ENCODE assay signal across 23 cellular contexts in the genomic region with DNA sequence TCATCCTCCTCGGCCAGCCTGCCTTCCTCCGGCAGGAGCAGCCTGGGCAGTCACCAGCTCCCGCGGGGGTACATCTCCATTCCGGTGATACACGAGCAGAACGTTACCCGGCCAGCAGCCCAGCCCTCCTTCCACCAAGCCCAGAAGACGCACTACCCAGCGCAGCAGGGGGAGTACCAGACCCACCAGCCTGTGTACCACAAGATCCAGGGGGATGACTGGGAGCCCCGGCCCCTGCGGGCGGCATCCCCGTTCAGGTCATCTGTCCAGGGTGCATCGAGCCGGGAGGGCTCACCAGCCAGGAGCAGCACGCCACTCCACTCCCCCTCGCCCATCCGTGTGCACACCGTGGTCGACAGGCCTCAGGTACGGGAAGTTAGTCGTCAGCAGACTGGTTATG.
"Had no signal": no experiment of that assay in that cellular context is flagged by ENCODE, and none has a peak within 500 bp of the region (broad histone marks: within the 10 kb centered on the region; RNA-seq: fewer than 3 reads in every experiment).

No MANE protein-coding gene starts in this region.

- ATAC-seq: activated CD8-positive, alpha-beta memory T cell treated with anti-CD3 and anti-CD28 coated beads, Interleukin-2, amount 10 ng/mL, durations not matched to agents 7 days and 5 days; activated CD8-positive, alpha-beta T cell treated with anti-CD3 and anti-CD28 coated beads, Interleukin-2, amount 10 ng/mL, durations not matched to agents 7 days and 5 days; activated T-cell treated with anti-CD3 and anti-CD28 coated beads, Interleukin-2, amount 50 U/mL, for 72 hours; foreskin keratinocyte; left lobe of liver; stimulated activated naive CD8-positive, alpha-beta T cell treated with anti-CD3 and anti-CD28 coated beads, Interleukin-15, Interleukin-2, amounts not matched to agents 100 U/mL and 50 U/mL, for 24 hours had no signal

- H3K9me3 ChIP-seq: ovary, spleen, testis, transverse colon had no signal

- H3K9me3 Mint-ChIP-seq: activated B cell treated with CpG ODN at 0.5 μM for 24 hours; activated naive CD4-positive, alpha-beta T cell treated with anti-CD3 and anti-CD28 coated beads, Interleukin-2, amount 50 U/mL, for 72 hours; activated T-cell treated with anti-CD3 and anti-CD28 coated beads, Interleukin-2, amount 50 U/mL, for 72 hours; naive B cell; nephron progenitor cell; T-helper 2 cell treated with Interferon-gamma antibody and Interleukin-4, amounts not matched to agents 5 μg/mL and 100 μg/mL, for 36 hours had no signal

- H3K27me3 Mint-ChIP-seq: activated B cell treated with CpG ODN at 0.5 μM for 24 hours; activated CD8-positive, alpha-beta memory T cell treated with anti-CD3 and anti-CD28 coated beads, Interleukin-2, amount 10 ng/mL, durations not matched to agents 7 days and 5 days; naive B cell; progenitor cell of endocrine pancreas had no signal

- H3K27ac ChIP-seq: coronary artery, foreskin keratinocyte, ovary, spleen, testis, transverse colon had no signal

- H3K27me3 ChIP-seq: foreskin keratinocyte, ovary, spleen, testis, transverse colon had no signal

- H3K4me3 ChIP-seq: coronary artery, lung, ovary, spleen, testis, transverse colon had no signal

- H3K4me3 Mint-ChIP-seq: activated B cell treated with CpG ODN at 0.5 μM for 24 hours; activated CD8-positive, alpha-beta memory T cell treated with anti-CD3 and anti-CD28 coated beads, Interleukin-2, amount 10 ng/mL, durations not matched to agents 7 days and 5 days; activated CD8-positive, alpha-beta T cell treated with anti-CD3 and anti-CD28 coated beads, Interleukin-2, amount 10 ng/mL, durations not matched to agents 7 days and 5 days; activated T-cell treated with anti-CD3 and anti-CD28 coated beads, Interleukin-2, amount 50 U/mL, for 72 hours; naive B cell; nephron progenitor cell; T-helper 2 cell treated with Interferon-gamma antibody and Interleukin-4, amounts not matched to agents 5 μg/mL and 100 μg/mL, for 36 hours had no signal

- DNase-seq: activated B cell treated with CpG ODN at 0.5 μM for 24 hours; activated CD8-positive, alpha-beta memory T cell treated with anti-CD3 and anti-CD28 coated beads, Interleukin-2, amount 10 ng/mL, durations not matched to agents 7 days and 5 days; activated CD8-positive, alpha-beta T cell treated with anti-CD3 and anti-CD28 coated beads, Interleukin-2, amount 10 ng/mL, durations not matched to agents 7 days and 5 days; activated naive CD4-positive, alpha-beta T cell; activated T-cell treated with anti-CD3 and anti-CD28 coated beads, Interleukin-2, amount 50 U/mL, for 72 hours; foreskin keratinocyte; kidney glomerular epithelial cell; naive B cell; nephron progenitor cell; ovary; retina; spleen; stimulated activated CD4-positive, alpha-beta T cell treated with anti-CD3 and anti-CD28 coated beads, Interleukin-2, amount 100 ng/mL, for 48 hours; stimulated activated naive CD8-positive, alpha-beta T cell treated with anti-CD3 and anti-CD28 coated beads, Interleukin-15, Interleukin-2, amounts not matched to agents 100 U/mL and 50 U/mL, for 24 hours; T-helper 1 cell; testis; transverse colon had no signal

- H3K27ac Mint-ChIP-seq: activated B cell treated with CpG ODN at 0.5 μM for 24 hours; activated CD8-positive, alpha-beta memory T cell treated with anti-CD3 and anti-CD28 coated beads, Interleukin-2, amount 10 ng/mL, durations not matched to agents 7 days and 5 days; activated CD8-positive, alpha-beta T cell treated with anti-CD3 and anti-CD28 coated beads, Interleukin-2, amount 10 ng/mL, durations not matched to agents 7 days and 5 days; activated T-cell treated with anti-CD3 and anti-CD28 coated beads, Interleukin-2, amount 50 U/mL, for 72 hours; naive B cell; progenitor cell of endocrine pancreas; T-helper 2 cell treated with Interferon-gamma antibody and Interleukin-4, amounts not matched to agents 5 μg/mL and 100 μg/mL, for 36 hours had no signal

- H3K4me1 Mint-ChIP-seq: activated CD8-positive, alpha-beta memory T cell treated with anti-CD3 and anti-CD28 coated beads, Interleukin-2, amount 10 ng/mL, durations not matched to agents 7 days and 5 days; naive B cell had no signal

- H3K36me3 ChIP-seq: ovary had no signal
